In genomic region chr11:128662960-128663359, GRCh38 we compare ENCODE assay signal across 12 cellular contexts.
"Had no signal": no experiment of that assay in that cellular context is flagged by ENCODE, and none has a peak within 500 bp of the region (broad histone marks: within the 10 kb centered on the region; RNA-seq: fewer than 3 reads in every experiment).

No MANE protein-coding gene starts in this region.

- DNase-seq: activated CD4-positive, alpha-beta T cell treated with anti-CD3 and anti-CD28 coated beads for 1 hour; activated CD4-positive, alpha-beta T cell treated with anti-CD3 and anti-CD28 coated beads, Interleukin-2, amount 50 U/mL, for 48 hours; activated CD8-positive, alpha-beta memory T cell treated with anti-CD3 and anti-CD28 coated beads, Interleukin-2, amount 10 ng/mL, durations not matched to agents 7 days and 5 days; activated gamma-delta T cell; activated T-cell treated with anti-CD3 and anti-CD28 coated beads, Interleukin-2, amount 50 U/mL, for 48 hours; amygdala; cortex of kidney; effector CD8-positive, alpha-beta T cell; heart left ventricle; left ventricle myocardium inferior; stimulated activated CD4-positive, alpha-beta T cell treated with anti-CD3 and anti-CD28 coated beads, Interleukin-4, amount 100 ng/mL, for 4 hours; tibial artery had no signal

- H3K36me3 ChIP-seq: heart left ventricle, left ventricle myocardium inferior, tibial artery had no signal

- H3K4me1 ChIP-seq: left ventricle myocardium inferior, tibial artery had no signal

- H3K4me3 ChIP-seq: heart left ventricle, left ventricle myocardium inferior, tibial artery had no signal

- H3K9me3 ChIP-seq: heart left ventricle, left ventricle myocardium inferior, tibial artery had no signal

- ATAC-seq: activated CD8-positive, alpha-beta memory T cell treated with anti-CD3 and anti-CD28 coated beads, Interleukin-2, amount 10 ng/mL, durations not matched to agents 7 days and 5 days; heart left ventricle had no signal

- H3K27ac ChIP-seq: heart left ventricle, left ventricle myocardium inferior, tibial artery had no signal
